ENCODE assay signal across 14 cellular contexts in the genomic region with DNA sequence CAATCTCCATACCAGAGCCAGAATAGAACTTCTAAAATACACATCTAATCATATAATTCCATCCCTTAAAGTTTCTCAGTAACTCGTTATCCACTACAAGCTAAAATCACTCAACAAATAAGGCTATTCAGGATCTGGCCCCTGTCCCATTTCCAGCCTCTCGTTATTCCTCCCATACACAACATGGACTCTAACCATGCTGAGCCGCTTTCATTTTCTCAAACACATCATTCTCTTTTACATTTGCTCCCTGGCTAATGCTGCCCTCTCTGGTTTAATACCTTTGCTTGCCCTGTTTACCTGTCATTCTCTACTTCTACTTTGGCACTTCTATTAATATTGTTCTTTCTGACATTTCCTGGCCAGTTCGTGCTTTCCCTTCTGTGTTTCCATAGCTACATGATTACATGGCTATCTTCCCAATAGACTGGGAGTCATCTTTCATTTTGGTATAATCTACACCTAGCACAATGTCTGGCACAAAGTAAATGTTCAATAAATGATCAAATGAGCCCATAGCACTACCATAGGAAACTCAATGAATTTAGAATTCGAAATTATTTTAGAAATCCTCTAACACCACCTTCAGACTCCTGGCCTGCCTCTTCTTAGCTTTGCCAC.
DNase-seq lines count a peak whose midpoint lies in the region; ATAC-seq and TF ChIP-seq lines count a peak whose summit lies in the region.
"Had no signal": no experiment of that assay in that cellular context is flagged by ENCODE, and none has a peak within 500 bp of the region (broad histone marks: within the 10 kb centered on the region; RNA-seq: fewer than 3 reads in every experiment).

No MANE protein-coding gene starts in this region.

- intact Hi-C loops in Panc1 (cut with micrococcal nuclease; ENCODE audit: unreplicated experiment) (no loop called here), ascending aorta (cut with DNase I) (no loop called here)

- H3K27me3 ChIP-seq in Panc1 (ENCODE audit: control insufficient read depth, insufficient read depth, low read length): no peaks in the 10 kb centered on the region
- no peaks in the 10 kb centered on the region for H3K27me3 ChIP-seq in ascending aorta

- H3K36me3 ChIP-seq in Panc1 (ENCODE audit: control insufficient read depth, insufficient read depth, low read length): no peaks in the 10 kb centered on the region
- no peaks in the 10 kb centered on the region for H3K36me3 ChIP-seq in ascending aorta

- POLR2A ChIA-PET in Panc1 (lab: Charles Lee): no interaction called here

- ATAC-seq in Panc1 (peak; percentile 78), GM21529 (IDR thresholded peaks at IDR 0.05; ENCODE audit: unreplicated experiment) (no peak)
- ATAC-seq: effector memory CD8-positive, alpha-beta T cell; natural killer cell treated with Interleukin-12 subunit alpha and Interleukin-12 subunit beta and Interleukin-15 and Interleukin-18, amount 100 ng/mL, for 72 hours had no signal

- CTCF ChIA-PET in Panc1 (lab: Charles Lee): no interaction called here

- in situ Hi-C loops in Panc1 (cut with HindIII; ENCODE audit: low pct_unique_long_range_greater_than_20kb, low sequenced_read_pairs): no loop called here

- H3K4me3 ChIP-seq in Panc1 (ENCODE audit: low read depth in 2 of 2, low read length in 2 of 2) (peak overlapping the region; percentile 35 to 45), ascending aorta (no peak overlapping the region)
- H3K4me3 ChIP-seq: SK-N-MC had no signal

- H3K9me3 ChIP-seq in Panc1 (ENCODE audit: control insufficient read depth, insufficient read depth, low read depth, low read length) (no peaks in the 10 kb centered on the region), ascending aorta (no peaks in the 10 kb centered on the region)

- peak overlapping the region; percentile 87 for H3K27ac ChIP-seq in Panc1 (ENCODE audit: low read length)
- no peak overlapping the region for H3K27ac ChIP-seq in ascending aorta
- H3K27ac ChIP-seq: KMS-11, SK-N-MC had no signal

- peak; percentile 54 for DNase-seq in Ammon's horn (ENCODE audit: low spot score)
- DNase-seq in LoVo (ENCODE audit: low spot score): peak; percentile 62
- DNase-seq in Panc1 (ENCODE audit: low read depth, low spot score): peak; percentile 53
- DNase-seq in globus pallidus (ENCODE audit: low spot score): peak; percentile 73
- no peak for DNase-seq in ascending aorta (ENCODE audit: low spot score in 2 of 2)
- DNase-seq in CD1c-positive myeloid dendritic cell (ENCODE audit: extremely low spot score): no peak
- no peak for DNase-seq in GM19240 (ENCODE audit: insufficient read length, low spot score)
- DNase-seq: activated CD4-positive, alpha-beta T cell treated with anti-CD3 and anti-CD28 coated beads, Interleukin-2, amount 10 ng/mL, durations not matched to agents 7 days and 5 days; activated naive CD4-positive, alpha-beta T cell treated with anti-CD3 and anti-CD28 coated beads for 36 hours; effector memory CD8-positive, alpha-beta T cell had no signal

- TF ChIP-seq CTCF in Panc1 (IDR thresholded peaks at IDR 0.05) (peak; percentile 20; the same call in 1 of the 2 replicates), ascending aorta (IDR thresholded peaks at IDR 0.05) (no peak)

- H3K4me1 ChIP-seq in Panc1 (ENCODE audit: control insufficient read depth, insufficient read depth, low read length) (peaks cover 22% of the 10 kb centered on the region), ascending aorta (no peaks in the 10 kb centered on the region)

- no TSS peak for BruUV-seq in Panc1 (replicated peaks; lab: Mats Ljungman, UMichigan)

Comparison
In these comparisons a context has a peak if more than half of its experiments do, and no peak if none do; other contexts are left out.
1. DNase-seq: peak in Ammon's horn (single experiment), LoVo (single experiment), Panc1 (single experiment) and globus pallidus (single experiment); none in ascending aorta (0 of 2), CD1c-positive myeloid dendritic cell (single experiment) and GM19240 (single experiment).
2. H3K4me3 ChIP-seq: peak in Panc1 (2 of 2); none in ascending aorta (0 of 2).